ENCODE assay signal across 8 cellular contexts in the genomic region with DNA sequence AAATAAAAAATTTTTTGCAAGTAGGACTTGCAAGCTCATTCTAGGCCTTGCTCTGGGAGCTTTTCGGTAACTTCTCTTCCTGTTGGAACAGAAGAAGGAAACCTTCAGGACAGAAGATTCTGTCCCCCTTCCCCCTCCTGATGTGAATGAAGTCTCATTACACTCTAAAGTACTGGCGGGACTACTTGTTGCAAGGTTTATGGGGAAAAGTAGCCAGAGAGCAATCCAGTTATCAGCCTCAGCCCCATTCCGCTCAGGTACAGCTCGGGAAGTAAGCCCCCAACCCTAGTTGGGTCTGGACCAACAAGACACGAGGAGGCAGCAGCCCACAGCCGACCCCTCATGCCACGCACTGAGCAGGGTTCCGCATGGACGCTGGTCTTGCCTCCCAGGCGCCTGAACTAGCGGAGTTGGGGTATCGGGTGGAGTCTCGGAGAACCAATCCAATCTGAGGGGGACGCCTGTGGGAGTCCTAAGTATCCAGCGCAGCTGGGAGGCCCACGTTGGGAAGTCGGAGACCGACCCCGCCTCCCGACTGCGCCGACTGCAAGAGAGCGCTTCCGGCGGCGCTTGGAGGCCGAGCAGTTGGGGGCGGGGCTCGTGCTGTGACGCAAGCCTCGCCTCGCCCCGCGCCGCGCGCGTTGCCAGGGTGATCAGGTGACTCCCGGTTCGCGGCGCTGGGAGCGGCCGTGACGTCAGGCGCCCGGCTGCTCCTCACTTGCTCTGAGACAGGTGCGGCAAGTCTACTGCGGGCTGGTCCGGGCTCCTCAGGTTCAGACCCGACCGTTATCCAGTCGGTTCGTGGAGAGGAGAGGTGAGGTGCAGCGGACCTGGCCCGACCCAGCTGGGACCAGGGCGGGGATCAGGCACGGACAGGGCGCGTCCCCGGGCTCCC. TPM values are rescaled to one million over a fixed set of nuclear protein-coding genes. Genes with fewer than 3 reads are reported as not detected.
A peak's percentile ranks its signal among the peaks of the same experiment; 100 is the strongest.
DNase-seq lines count a peak whose midpoint lies in the region; ATAC-seq and TF ChIP-seq lines count a peak whose summit lies in the region.

A gene with protein sequence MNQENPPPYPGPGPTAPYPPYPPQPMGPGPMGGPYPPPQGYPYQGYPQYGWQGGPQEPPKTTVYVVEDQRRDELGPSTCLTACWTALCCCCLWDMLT (plus strand): TSS at position 717 of the 895 bp plus-strand sequence. CDS start 19,278 bp downstream, outside the sequence.

- peaks cover 5% of the 10 kb centered on the region for H3K27me3 Mint-ChIP-seq in CD8-positive, alpha-beta T cell (ENCODE audit: low read depth)

- intact Hi-C loops in CD8-positive, alpha-beta T cell (cut with DNase I, micrococcal nuclease) = loop anchor here (1.0 to 10.0 kb wide), 17 partner anchors 17 to 1962 kb away; a partner anchor contains a TSS

- peaks cover 7% of the 10 kb centered on the region for H3K36me3 Mint-ChIP-seq in CD8-positive, alpha-beta T cell

- no peaks in the 10 kb centered on the region for H3K36me3 ChIP-seq in CD8-positive, alpha-beta T cell (ENCODE audit: insufficient read depth, low read length)

- H3K9me3 Mint-ChIP-seq in CD8-positive, alpha-beta T cell = no peaks in the 10 kb centered on the region

- peak within 1 kb of the TSS; percentile 79 for H3K27ac ChIP-seq in CD8-positive, alpha-beta T cell (ENCODE audit: low read depth, low read length)

- no peaks in the 10 kb centered on the region for H3K9me3 ChIP-seq in CD8-positive, alpha-beta T cell (ENCODE audit: low read length)

- no peaks in the 10 kb centered on the region for H3K27me3 ChIP-seq in CD8-positive, alpha-beta T cell (ENCODE audit: insufficient read depth, low read length)

- peaks cover 9% of the 10 kb centered on the region for H3K4me1 ChIP-seq in CD8-positive, alpha-beta T cell (ENCODE audit: insufficient read depth, low read length)

- peak; percentile 92 to 97 (median 94) for DNase-seq in CD8-positive, alpha-beta T cell
- DNase-seq in HPDE6-E6E7 (ENCODE audit: extremely low spot score) = peak; percentile 99
- DNase-seq in NK-92 (lab: John Stamatoyannopoulos, UW; ENCODE audit: unreplicated experiment) = peak; percentile 63
- peak; percentile 93 for DNase-seq in effector CD8-positive, alpha-beta T cell (lab: John Stamatoyannopoulos, UW)
- DNase-seq in lung microvascular endothelial cell (ENCODE audit: low read depth in 2 of 2) = peak; percentile 95 to 96
- DNase-seq in stimulated activated CD4-positive, alpha-beta T cell treated with anti-CD3 and anti-CD28 coated beads, TNF-alpha, amount 100 ng/mL, for 48 hours (ENCODE audit: low read depth in 3 of 3) = peak; percentile 87 to 94 (median 87)

- H3K4me3 ChIP-seq in CD8-positive, alpha-beta T cell (ENCODE audit: low read depth, low read length) = peak within 1 kb of the TSS; percentile 68

- H3K4me3 Mint-ChIP-seq in CD8-positive, alpha-beta T cell = peak within 1 kb of the TSS; percentile 91

- TF ChIP-seq CTCF in CD8-positive, alpha-beta T cell (IDR thresholded peaks at IDR 0.05) = no peak

- peak within 1 kb of the TSS; percentile 95 for H3K27ac Mint-ChIP-seq in CD8-positive, alpha-beta T cell

- peaks cover 13% of the 10 kb centered on the region for H3K4me1 Mint-ChIP-seq in CD8-positive, alpha-beta T cell (ENCODE audit: low read depth)

- POLR2A ChIA-PET in CD8-positive, alpha-beta T cell (lab: Charles Lee) = interaction anchor here (0.6 to 2.2 kb wide), 5 partner anchors 28 to 172 kb away, joined by 3 to 9 read pairs (median 4); a partner anchor contains a TSS
- POLR2A ChIA-PET in activated CD8-positive, alpha-beta memory T cell treated with anti-CD3 and anti-CD28 coated beads for 36 hours (lab: Charles Lee) = interaction anchor here (0.7 to 1.5 kb wide), 2 partner anchors 67 to 327 kb away, joined by 3 to 4 read pairs; no protein-coding TSS in a partner anchor

- ATAC-seq in CD8-positive, alpha-beta T cell = peak; percentile 83
- peak; percentile 94 for ATAC-seq in GM19467 (IDR thresholded peaks at IDR 0.05; ENCODE audit: unreplicated experiment)

- CTCF ChIA-PET in CD8-positive, alpha-beta T cell (lab: Charles Lee) = interaction anchor here (0.7 to 1.9 kb wide), 4 partner anchors 10 to 57 kb away, joined by 3 to 8 read pairs (median 4); no protein-coding TSS in a partner anchor
- CTCF ChIA-PET in activated CD8-positive, alpha-beta memory T cell treated with anti-CD3 and anti-CD28 coated beads for 36 hours (lab: Charles Lee) = interaction anchor here (1.3 kb wide), 1 partner anchor 65 kb away, joined by 3 read pairs; no protein-coding TSS in a partner anchor

RNA-seq across cellular contexts. Expression of the gene that starts here (rescaled TPM):
- total RNA-seq in CD8-positive, alpha-beta T cell = 1 to 10 TPM; 8.1 to 8.6 TPM
- total RNA-seq in activated CD8-positive, alpha-beta memory T cell treated with anti-CD3 and anti-CD28 coated beads for 36 hours = 10 to 100 TPM; 20.7 to 21.5 TPM
- total RNA-seq in lung microvascular endothelial cell = 9.2 and 9.5 TPM in 2 replicates

Comparison
In these comparisons a context has a peak if more than half of its experiments do, and no peak if none do; other contexts are left out.
1. Peak in every context shown above with its lines: DNase-seq, ATAC-seq, H3K4me3 ChIP-seq and H3K27ac ChIP-seq.